In genomic region chr17:29019475-29020181, GRCh38 we compare ENCODE assay signal across 11 cellular contexts. TPM values are rescaled to one million over a fixed set of nuclear protein-coding genes. Genes with fewer than 3 reads are reported as not detected.
DNase-seq lines count a peak whose midpoint lies in the region; ATAC-seq and TF ChIP-seq lines count a peak whose summit lies in the region.
"Had no signal": no experiment of that assay in that cellular context is flagged by ENCODE, and none has a peak within 500 bp of the region (broad histone marks: within the 10 kb centered on the region; RNA-seq: fewer than 3 reads in every experiment).

No MANE protein-coding gene starts in this region.

- no peaks in the 10 kb centered on the region for H3K36me3 Mint-ChIP-seq in activated naive CD8-positive, alpha-beta T cell treated with anti-CD3 and anti-CD28 coated beads, Interleukin-2, amount 10 ng/mL, durations not matched to agents 7 days and 5 days
- H3K36me3 Mint-ChIP-seq: IgD-negative memory B cell had no signal

- peaks cover 50% of the 10 kb centered on the region for H3K27me3 Mint-ChIP-seq in activated naive CD8-positive, alpha-beta T cell treated with anti-CD3 and anti-CD28 coated beads, Interleukin-2, amount 10 ng/mL, durations not matched to agents 7 days and 5 days

- no peaks in the 10 kb centered on the region for H3K9me3 Mint-ChIP-seq in activated naive CD8-positive, alpha-beta T cell treated with anti-CD3 and anti-CD28 coated beads, Interleukin-2, amount 10 ng/mL, durations not matched to agents 7 days and 5 days
- H3K9me3 Mint-ChIP-seq: IgD-negative memory B cell had no signal

- ATAC-seq in activated naive CD8-positive, alpha-beta T cell treated with anti-CD3 and anti-CD28 coated beads, Interleukin-2, amount 10 ng/mL, durations not matched to agents 7 days and 5 days (ENCODE audit: low read depth): peak; percentile 42
- ATAC-seq in right lobe of liver (peak in 3 of 4 donors; percentile 41 to 67 (median 49)), upper lobe of right lung (peak; percentile 57), GM21619 (IDR thresholded peaks at IDR 0.05; ENCODE audit: unreplicated experiment) (no peak)

- H3K4me3 ChIP-seq in right lobe of liver (no peak overlapping the region), upper lobe of right lung (no peak overlapping the region)

- H3K4me1 ChIP-seq in right lobe of liver (no peaks in the 10 kb centered on the region), upper lobe of right lung (peaks cover 5% of the 10 kb centered on the region)

- no peaks in the 10 kb centered on the region for H3K36me3 ChIP-seq in right lobe of liver
- no peaks in the 10 kb centered on the region for H3K36me3 ChIP-seq in upper lobe of right lung
- H3K36me3 ChIP-seq: brain microvascular endothelial cell had no signal

- H3K4me3 Mint-ChIP-seq in activated naive CD8-positive, alpha-beta T cell treated with anti-CD3 and anti-CD28 coated beads, Interleukin-2, amount 10 ng/mL, durations not matched to agents 7 days and 5 days: peak overlapping the region; percentile 21

- no peaks in the 10 kb centered on the region for H3K27me3 ChIP-seq in right lobe of liver
- H3K27me3 ChIP-seq in upper lobe of right lung: peaks cover 56% of the 10 kb centered on the region

- intact Hi-C loops in right lobe of liver (cut with DNase I): no loop called here
- intact Hi-C loops in upper lobe of right lung (cut with DNase I): no loop called here

- no peak overlapping the region for H3K27ac ChIP-seq in right lobe of liver
- no peak overlapping the region for H3K27ac ChIP-seq in upper lobe of right lung
- H3K27ac ChIP-seq: brain microvascular endothelial cell had no signal

- no peak overlapping the region for H3K27ac Mint-ChIP-seq in activated naive CD8-positive, alpha-beta T cell treated with anti-CD3 and anti-CD28 coated beads, Interleukin-2, amount 10 ng/mL, durations not matched to agents 7 days and 5 days

- WGBS in right lobe of liver (ENCODE audit: insufficient coverage, low coverage, low lambda C conversion rate, missing lambda C conversion rate): 23% methylated on average over 19 of the region's 39 CpGs

- DNase-seq in stimulated activated CD4-positive, alpha-beta T cell treated with anti-CD3 and anti-CD28 coated beads, Interleukin-15, amount 100 ng/mL, for 24 hours: peak; percentile 32
- no peak for DNase-seq in stimulated activated CD4-positive, alpha-beta T cell treated with anti-CD3 and anti-CD28 coated beads, Interleukin-2, amount 100 ng/mL, for 48 hours
- DNase-seq in activated naive CD8-positive, alpha-beta T cell treated with anti-CD3 and anti-CD28 coated beads, Interleukin-2, amount 10 ng/mL, durations not matched to agents 7 days and 5 days: no peak
- DNase-seq in right lobe of liver: no peak
- no peak for DNase-seq in upper lobe of right lung
- no peak for DNase-seq in islet precursor cell
- no peak for DNase-seq in GM03348 (ENCODE audit: low spot score)
- DNase-seq: brain microvascular endothelial cell, NCI-H524 had no signal

- H3K9me3 ChIP-seq in right lobe of liver: no peaks in the 10 kb centered on the region
- no peaks in the 10 kb centered on the region for H3K9me3 ChIP-seq in upper lobe of right lung

- H3K4me1 Mint-ChIP-seq in activated naive CD8-positive, alpha-beta T cell treated with anti-CD3 and anti-CD28 coated beads, Interleukin-2, amount 10 ng/mL, durations not matched to agents 7 days and 5 days: peaks cover 7% of the 10 kb centered on the region

- TF ChIP-seq CTCF in right lobe of liver (IDR thresholded peaks at IDR 0.05): no peak
- TF ChIP-seq CTCF in upper lobe of right lung (IDR thresholded peaks at IDR 0.05): no peak

- no peak for TF ChIP-seq POLR2A in right lobe of liver (IDR thresholded peaks at IDR 0.05)

- POLR2A ChIA-PET in activated naive CD8-positive, alpha-beta T cell treated with anti-CD3 and anti-CD28 coated beads, Interleukin-2, amount 10 ng/mL, durations not matched to agents 7 days and 5 days (lab: Charles Lee): no interaction called here

RNA-seq across cellular contexts. Expression of gene SEZ6, which starts 13.8 kb away (rescaled TPM):
- total RNA-seq in activated naive CD8-positive, alpha-beta T cell treated with anti-CD3 and anti-CD28 coated beads, Interleukin-2, amount 10 ng/mL, durations not matched to agents 7 days and 5 days: not detected
- total RNA-seq in right lobe of liver: not detected
- total RNA-seq in upper lobe of right lung: not detected

RNA-seq across cellular contexts. Expression of gene PIPOX, which starts 23.3 kb away (rescaled TPM):
- total RNA-seq in activated naive CD8-positive, alpha-beta T cell treated with anti-CD3 and anti-CD28 coated beads, Interleukin-2, amount 10 ng/mL, durations not matched to agents 7 days and 5 days: 1 to 10 TPM; 3.0 to 3.5 TPM
- total RNA-seq in right lobe of liver (100 to 1,000 TPM; 167 to 322 (median 226) TPM), upper lobe of right lung (0.87 TPM)

Comparison
In these comparisons a context has a peak if more than half of its experiments do, and no peak if none do; other contexts are left out.
1. RNA of gene PIPOX, which starts 23.3 kb away (total RNA-seq): 167 to 322 TPM in right lobe of liver; 3.0 to 3.5 TPM in activated naive CD8-positive, alpha-beta T cell treated with anti-CD3 and anti-CD28 coated beads, Interleukin-2, amount 10 ng/mL, durations not matched to agents 7 days and 5 days and 0.87 TPM in upper lobe of right lung (single experiment); every median in the first group is over 10 times any median in the second.